1 cellular context compared by ENCODE assay signal in the genomic region with DNA sequence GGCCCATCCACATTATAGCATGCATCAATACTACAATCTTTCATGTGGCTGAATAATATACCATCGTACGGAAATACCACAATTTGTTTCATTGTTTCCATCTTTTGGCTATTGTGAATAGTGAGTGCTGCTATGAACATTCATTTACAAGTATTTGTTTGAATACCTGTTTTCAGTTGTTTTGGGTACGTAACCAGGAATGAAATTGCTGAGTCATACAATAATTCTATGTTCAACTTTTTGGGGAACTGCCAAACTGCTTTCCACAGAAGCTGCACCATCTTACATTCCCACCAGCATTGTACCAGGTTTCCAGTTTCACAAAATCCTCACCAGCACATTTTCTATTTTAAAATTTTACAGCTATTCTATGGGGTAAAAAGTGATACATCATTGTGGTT.
A peak's percentile ranks its signal among the peaks of the same experiment; 100 is the strongest.
TF ChIP-seq lines count a peak whose summit lies in the region.

No MANE protein-coding gene starts in this region.

TF ChIP-seq in GM12878, 131 proteins besides CTCF, POLR2A, EP300 and RAD21:
- TF ChIP-seq, protein P1, sequence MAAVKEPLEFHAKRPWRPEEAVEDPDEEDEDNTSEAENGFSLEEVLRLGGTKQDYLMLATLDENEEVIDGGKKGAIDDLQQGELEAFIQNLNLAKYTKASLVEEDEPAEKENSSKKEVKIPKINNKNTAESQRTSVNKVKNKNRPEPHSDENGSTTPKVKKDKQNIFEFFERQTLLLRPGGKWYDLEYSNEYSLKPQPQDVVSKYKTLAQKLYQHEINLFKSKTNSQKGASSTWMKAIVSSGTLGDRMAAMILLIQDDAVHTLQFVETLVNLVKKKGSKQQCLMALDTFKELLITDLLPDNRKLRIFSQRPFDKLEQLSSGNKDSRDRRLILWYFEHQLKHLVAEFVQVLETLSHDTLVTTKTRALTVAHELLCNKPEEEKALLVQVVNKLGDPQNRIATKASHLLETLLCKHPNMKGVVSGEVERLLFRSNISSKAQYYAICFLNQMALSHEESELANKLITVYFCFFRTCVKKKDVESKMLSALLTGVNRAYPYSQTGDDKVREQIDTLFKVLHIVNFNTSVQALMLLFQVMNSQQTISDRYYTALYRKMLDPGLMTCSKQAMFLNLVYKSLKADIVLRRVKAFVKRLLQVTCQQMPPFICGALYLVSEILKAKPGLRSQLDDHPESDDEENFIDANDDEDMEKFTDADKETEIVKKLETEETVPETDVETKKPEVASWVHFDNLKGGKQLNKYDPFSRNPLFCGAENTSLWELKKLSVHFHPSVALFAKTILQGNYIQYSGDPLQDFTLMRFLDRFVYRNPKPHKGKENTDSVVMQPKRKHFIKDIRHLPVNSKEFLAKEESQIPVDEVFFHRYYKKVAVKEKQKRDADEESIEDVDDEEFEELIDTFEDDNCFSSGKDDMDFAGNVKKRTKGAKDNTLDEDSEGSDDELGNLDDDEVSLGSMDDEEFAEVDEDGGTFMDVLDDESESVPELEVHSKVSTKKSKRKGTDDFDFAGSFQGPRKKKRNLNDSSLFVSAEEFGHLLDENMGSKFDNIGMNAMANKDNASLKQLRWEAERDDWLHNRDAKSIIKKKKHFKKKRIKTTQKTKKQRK (IDR thresholded peaks at IDR 0.05; ENCODE audit: low read depth, low read length), result no peak
- TF ChIP-seq TCF3 (IDR thresholded peaks at IDR 0.05; ENCODE audit: borderline replicate concordance, insufficient read depth, low read depth, low read length) (no peak), ZNF24 (IDR thresholded peaks at IDR 0.05) (no peak), SRF (IDR thresholded peaks at IDR 0.05; ENCODE audit: low read depth in 2 of 2, low read length in 2 of 2) (no peak), BACH1 (IDR thresholded peaks at IDR 0.05; ENCODE audit: borderline replicate concordance) (peak; percentile 94), POLR2AphosphoS2 (IDR thresholded peaks at IDR 0.05; ENCODE audit: low read depth, low read length) (no peak), BCL11A (IDR thresholded peaks at IDR 0.05; ENCODE audit: low read depth, low read length) (no peak), WRNIP1 (IDR thresholded peaks at IDR 0.05; ENCODE audit: borderline replicate concordance, low read depth, low read length) (no peak), RUNX3 (IDR thresholded peaks at IDR 0.05; ENCODE audit: low read length) (0 out of 2 replicates have a peak, but pooled peaks have one; percentile 11), NRF1 (conservative IDR thresholded peaks at IDR 0.05; ENCODE audit: low read depth, low read length) (no peak), EED (IDR thresholded peaks at IDR 0.05; ENCODE audit: low read depth) (no peak), POLR2AphosphoS5 (IDR thresholded peaks at IDR 0.05; ENCODE audit: low read length) (no peak)
- TF ChIP-seq, protein P2, sequence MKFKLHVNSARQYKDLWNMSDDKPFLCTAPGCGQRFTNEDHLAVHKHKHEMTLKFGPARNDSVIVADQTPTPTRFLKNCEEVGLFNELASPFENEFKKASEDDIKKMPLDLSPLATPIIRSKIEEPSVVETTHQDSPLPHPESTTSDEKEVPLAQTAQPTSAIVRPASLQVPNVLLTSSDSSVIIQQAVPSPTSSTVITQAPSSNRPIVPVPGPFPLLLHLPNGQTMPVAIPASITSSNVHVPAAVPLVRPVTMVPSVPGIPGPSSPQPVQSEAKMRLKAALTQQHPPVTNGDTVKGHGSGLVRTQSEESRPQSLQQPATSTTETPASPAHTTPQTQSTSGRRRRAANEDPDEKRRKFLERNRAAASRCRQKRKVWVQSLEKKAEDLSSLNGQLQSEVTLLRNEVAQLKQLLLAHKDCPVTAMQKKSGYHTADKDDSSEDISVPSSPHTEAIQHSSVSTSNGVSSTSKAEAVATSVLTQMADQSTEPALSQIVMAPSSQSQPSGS (IDR thresholded peaks at IDR 0.05; ENCODE audit: low read length), result no peak
- TF ChIP-seq, protein P3, sequence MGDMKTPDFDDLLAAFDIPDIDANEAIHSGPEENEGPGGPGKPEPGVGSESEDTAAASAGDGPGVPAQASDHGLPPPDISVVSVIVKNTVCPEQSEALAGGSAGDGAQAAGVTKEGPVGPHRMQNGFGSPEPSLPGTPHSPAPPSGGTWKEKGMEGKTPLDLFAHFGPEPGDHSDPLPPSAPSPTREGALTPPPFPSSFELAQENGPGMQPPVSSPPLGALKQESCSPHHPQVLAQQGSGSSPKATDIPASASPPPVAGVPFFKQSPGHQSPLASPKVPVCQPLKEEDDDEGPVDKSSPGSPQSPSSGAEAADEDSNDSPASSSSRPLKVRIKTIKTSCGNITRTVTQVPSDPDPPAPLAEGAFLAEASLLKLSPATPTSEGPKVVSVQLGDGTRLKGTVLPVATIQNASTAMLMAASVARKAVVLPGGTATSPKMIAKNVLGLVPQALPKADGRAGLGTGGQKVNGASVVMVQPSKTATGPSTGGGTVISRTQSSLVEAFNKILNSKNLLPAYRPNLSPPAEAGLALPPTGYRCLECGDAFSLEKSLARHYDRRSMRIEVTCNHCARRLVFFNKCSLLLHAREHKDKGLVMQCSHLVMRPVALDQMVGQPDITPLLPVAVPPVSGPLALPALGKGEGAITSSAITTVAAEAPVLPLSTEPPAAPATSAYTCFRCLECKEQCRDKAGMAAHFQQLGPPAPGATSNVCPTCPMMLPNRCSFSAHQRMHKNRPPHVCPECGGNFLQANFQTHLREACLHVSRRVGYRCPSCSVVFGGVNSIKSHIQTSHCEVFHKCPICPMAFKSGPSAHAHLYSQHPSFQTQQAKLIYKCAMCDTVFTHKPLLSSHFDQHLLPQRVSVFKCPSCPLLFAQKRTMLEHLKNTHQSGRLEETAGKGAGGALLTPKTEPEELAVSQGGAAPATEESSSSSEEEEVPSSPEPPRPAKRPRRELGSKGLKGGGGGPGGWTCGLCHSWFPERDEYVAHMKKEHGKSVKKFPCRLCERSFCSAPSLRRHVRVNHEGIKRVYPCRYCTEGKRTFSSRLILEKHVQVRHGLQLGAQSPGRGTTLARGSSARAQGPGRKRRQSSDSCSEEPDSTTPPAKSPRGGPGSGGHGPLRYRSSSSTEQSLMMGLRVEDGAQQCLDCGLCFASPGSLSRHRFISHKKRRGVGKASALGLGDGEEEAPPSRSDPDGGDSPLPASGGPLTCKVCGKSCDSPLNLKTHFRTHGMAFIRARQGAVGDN (IDR thresholded peaks at IDR 0.05), result no peak
- TF ChIP-seq, protein P4, sequence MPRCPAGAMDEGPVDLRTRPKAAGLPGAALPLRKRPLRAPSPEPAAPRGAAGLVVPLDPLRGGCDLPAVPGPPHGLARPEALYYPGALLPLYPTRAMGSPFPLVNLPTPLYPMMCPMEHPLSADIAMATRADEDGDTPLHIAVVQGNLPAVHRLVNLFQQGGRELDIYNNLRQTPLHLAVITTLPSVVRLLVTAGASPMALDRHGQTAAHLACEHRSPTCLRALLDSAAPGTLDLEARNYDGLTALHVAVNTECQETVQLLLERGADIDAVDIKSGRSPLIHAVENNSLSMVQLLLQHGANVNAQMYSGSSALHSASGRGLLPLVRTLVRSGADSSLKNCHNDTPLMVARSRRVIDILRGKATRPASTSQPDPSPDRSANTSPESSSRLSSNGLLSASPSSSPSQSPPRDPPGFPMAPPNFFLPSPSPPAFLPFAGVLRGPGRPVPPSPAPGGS (IDR thresholded peaks at IDR 0.05; ENCODE audit: borderline replicate concordance, insufficient read depth, low read depth, low read length, poor library complexity, severe bottlenecking), result peak; percentile 33
- TF ChIP-seq, protein P5, sequence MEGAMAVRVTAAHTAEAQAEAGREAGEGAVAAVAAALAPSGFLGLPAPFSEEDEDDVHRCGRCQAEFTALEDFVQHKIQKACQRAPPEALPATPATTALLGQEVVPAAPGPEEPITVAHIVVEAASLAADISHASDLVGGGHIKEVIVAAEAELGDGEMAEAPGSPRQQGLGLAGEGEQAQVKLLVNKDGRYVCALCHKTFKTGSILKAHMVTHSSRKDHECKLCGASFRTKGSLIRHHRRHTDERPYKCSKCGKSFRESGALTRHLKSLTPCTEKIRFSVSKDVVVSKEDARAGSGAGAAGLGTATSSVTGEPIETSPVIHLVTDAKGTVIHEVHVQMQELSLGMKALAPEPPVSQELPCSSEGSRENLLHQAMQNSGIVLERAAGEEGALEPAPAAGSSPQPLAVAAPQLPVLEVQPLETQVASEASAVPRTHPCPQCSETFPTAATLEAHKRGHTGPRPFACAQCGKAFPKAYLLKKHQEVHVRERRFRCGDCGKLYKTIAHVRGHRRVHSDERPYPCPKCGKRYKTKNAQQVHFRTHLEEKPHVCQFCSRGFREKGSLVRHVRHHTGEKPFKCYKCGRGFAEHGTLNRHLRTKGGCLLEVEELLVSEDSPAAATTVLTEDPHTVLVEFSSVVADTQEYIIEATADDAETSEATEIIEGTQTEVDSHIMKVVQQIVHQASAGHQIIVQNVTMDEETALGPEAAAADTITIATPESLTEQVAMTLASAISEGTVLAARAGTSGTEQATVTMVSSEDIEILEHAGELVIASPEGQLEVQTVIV (IDR thresholded peaks at IDR 0.05; ENCODE audit: borderline replicate concordance, partially characterized antibody), result no peak
